ENCODE assay signal across 26 cellular contexts in the genomic region with DNA sequence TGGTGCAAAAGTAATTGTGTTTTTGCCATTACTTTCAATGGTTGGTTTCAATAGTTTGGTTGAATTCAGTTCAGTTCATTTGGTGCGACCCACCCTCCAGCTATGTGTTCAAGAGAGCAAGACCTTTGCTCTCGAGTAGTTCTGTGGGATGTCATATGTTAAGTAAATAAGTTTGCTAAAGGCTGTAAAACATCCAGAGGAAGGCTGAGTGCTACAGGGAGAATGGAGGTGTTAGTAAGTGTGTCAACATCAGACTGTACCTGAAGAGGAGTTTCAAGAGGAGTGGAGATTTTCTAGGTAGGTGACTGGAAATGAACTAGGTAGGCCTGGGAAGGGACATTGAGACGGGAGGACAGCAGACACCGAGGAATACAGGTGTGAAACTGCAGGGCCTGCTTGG.
"Had no signal": no experiment of that assay in that cellular context is flagged by ENCODE, and none has a peak within 500 bp of the region (broad histone marks: within the 10 kb centered on the region; RNA-seq: fewer than 3 reads in every experiment).

No MANE protein-coding gene starts in this region.

- H3K4me1 Mint-ChIP-seq: activated naive CD8-positive, alpha-beta T cell treated with anti-CD3 and anti-CD28 coated beads, Interleukin-2, amount 50 U/mL, for 24 hours; brain; central memory CD8-positive, alpha-beta T cell had no signal

- H3K4me1 ChIP-seq: SJSA1 had no signal

- H3K36me3 ChIP-seq: SJSA1 had no signal

- DNase-seq: activated CD4-positive, alpha-beta T cell treated with anti-CD3 and anti-CD28 coated beads for 4 hours; activated CD4-positive, alpha-beta T cell treated with anti-CD3 and anti-CD28 coated beads, Interleukin-2, amount 50 U/mL, for 4 hours; activated CD8-positive, alpha-beta memory T cell treated with anti-CD3 and anti-CD28 coated beads, Interleukin-2, amount 50 U/mL, for 48 hours; activated CD8-positive, alpha-beta T cell treated with anti-CD3 and anti-CD28 coated beads, Interleukin-2, amount 10 ng/mL, durations not matched to agents 7 days and 5 days; activated naive CD8-positive, alpha-beta T cell treated with anti-CD3 and anti-CD28 coated beads, Interleukin-2, amount 50 U/mL, for 24 hours; activated T-cell treated with anti-CD3 and anti-CD28 coated beads, Interleukin-2, amount 50 U/mL, for 1 hour; amygdala; MV-4-11; NCI-H1092 treated with DMSO at 0.1 percent for 48 hours; NCI-H1417 treated with DMSO at 0.1 percent for 48 hours; NCI-H1694; NCI-H2029; NCI-H2107; NCI-H2171 treated with DMSO at 0.1 percent for 48 hours; NCI-H345; NCI-H524; PC-3; SHP77; SW 1271 had no signal

- H3K4me3 ChIP-seq: SJSA1 had no signal

- H3K27ac Mint-ChIP-seq: activated CD8-positive, alpha-beta T cell treated with anti-CD3 and anti-CD28 coated beads, Interleukin-2, amount 10 ng/mL, durations not matched to agents 7 days and 5 days; activated naive CD4-positive, alpha-beta T cell treated with anti-CD3 and anti-CD28 coated beads, Interleukin-2, amount 50 U/mL, for 72 hours; activated naive CD8-positive, alpha-beta T cell treated with anti-CD3 and anti-CD28 coated beads, Interleukin-2, amount 50 U/mL, for 24 hours had no signal

- H3K9me3 Mint-ChIP-seq: activated naive CD8-positive, alpha-beta T cell treated with anti-CD3 and anti-CD28 coated beads, Interleukin-2, amount 50 U/mL, for 24 hours; central memory CD8-positive, alpha-beta T cell had no signal

- H3K27ac ChIP-seq: KMS-11, SJSA1 had no signal

- H3K9me3 ChIP-seq: SJSA1 had no signal

- ATAC-seq: activated CD4-positive, CD25-positive, alpha-beta regulatory T cell treated with anti-CD3 and anti-CD28 coated beads, Interleukin-2, amount 50 U/mL, for 24 hours; activated CD8-positive, alpha-beta T cell treated with anti-CD3 and anti-CD28 coated beads, Interleukin-2, amount 10 ng/mL, durations not matched to agents 7 days and 5 days; activated naive CD4-positive, alpha-beta T cell treated with anti-CD3 and anti-CD28 coated beads, Interleukin-2, amount 50 U/mL, for 72 hours; activated naive CD8-positive, alpha-beta T cell treated with anti-CD3 and anti-CD28 coated beads, Interleukin-2, amount 50 U/mL, for 24 hours; PC-3; SK-N-SH treated with all-trans-retinoic acid at 6 μM for 48 hours had no signal

- H3K9ac ChIP-seq: KMS-11 had no signal

- H3K27me3 Mint-ChIP-seq: brain had no signal

- H3K27me3 ChIP-seq: SJSA1 had no signal

- H3K36me3 Mint-ChIP-seq: activated naive CD4-positive, alpha-beta T cell treated with anti-CD3 and anti-CD28 coated beads, Interleukin-2, amount 50 U/mL, for 72 hours; brain had no signal

- H3K4me3 Mint-ChIP-seq: activated CD8-positive, alpha-beta T cell treated with anti-CD3 and anti-CD28 coated beads, Interleukin-2, amount 10 ng/mL, durations not matched to agents 7 days and 5 days; activated naive CD8-positive, alpha-beta T cell treated with anti-CD3 and anti-CD28 coated beads, Interleukin-2, amount 50 U/mL, for 24 hours; brain; central memory CD8-positive, alpha-beta T cell had no signal
